Comparison of ENCODE assay signal across 33 cellular contexts in the genomic region with DNA sequence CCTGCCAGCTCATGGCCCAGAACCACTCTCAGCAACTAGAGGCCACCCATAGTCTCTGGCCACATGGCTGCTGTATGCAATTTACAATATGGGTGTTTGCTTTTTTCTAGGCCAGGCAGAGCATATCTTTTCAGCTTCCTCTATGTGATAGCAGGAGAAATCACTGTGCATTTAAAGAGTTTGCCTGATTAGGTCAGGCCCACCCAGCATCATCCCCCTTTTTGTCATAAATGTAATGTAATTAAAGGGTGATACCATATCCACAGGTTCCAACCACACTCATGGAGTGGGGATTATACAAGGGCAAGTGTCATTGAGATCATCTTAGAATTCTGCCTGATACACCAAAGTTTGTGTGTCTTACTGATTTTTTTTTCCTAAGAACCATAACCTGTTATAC.
DNase-seq lines count a peak whose midpoint lies in the region; ATAC-seq, FAIRE-seq and TF ChIP-seq lines count a peak whose summit lies in the region.
"Had no signal": no experiment of that assay in that cellular context is flagged by ENCODE, and none has a peak within 500 bp of the region (broad histone marks: within the 10 kb centered on the region; RNA-seq: fewer than 3 reads in every experiment).

No MANE protein-coding gene starts in this region.

- no peak overlapping the region for H3K4me3 Mint-ChIP-seq in CD8-positive, alpha-beta memory T cell
- H3K4me3 Mint-ChIP-seq: B cell; CD14-positive monocyte; CD4-positive, alpha-beta memory T cell; CD4-positive, alpha-beta T cell; CD4-positive, CD25-positive, alpha-beta regulatory T cell; CD8-positive, alpha-beta T cell had no signal

- no peak for DNase-seq in CD8-positive, alpha-beta memory T cell
- DNase-seq in K562 (ENCODE audit: extremely low read depth in 1 of 4, low spot score in 3 of 4) = no peak
- no peak for DNase-seq in stimulated activated CD4-positive, alpha-beta T cell treated with anti-CD3 and anti-CD28 coated beads, Interleukin-4, amount 100 ng/mL, for 4 hours
- no peak for DNase-seq in NCI-H2081 (lab: John Stamatoyannopoulos, UW)
- DNase-seq: 8988T; ACHN; AML-193; BE2C; C1 segment of cervical spinal cord; Caco-2; Calu3; CD4-positive, alpha-beta T cell; CD4-positive, CD25-positive, alpha-beta regulatory T cell; CD8-positive, alpha-beta T cell; COR-L47; DMS 273 treated with DMSO at 0.1 percent for 48 hours; DMS153; DMS53; DMS79; DMS79 treated with DMSO at 0.1 percent for 48 hours; DND-41; EL had no signal

- no peaks in the 10 kb centered on the region for H3K4me1 Mint-ChIP-seq in CD8-positive, alpha-beta memory T cell
- H3K4me1 Mint-ChIP-seq: B cell; CD14-positive monocyte; CD4-positive, alpha-beta memory T cell; CD4-positive, CD25-positive, alpha-beta regulatory T cell had no signal

- TF ChIP-seq POLR2A in K562 (conservative IDR thresholded peaks at IDR 0.05) (no peak), GM18505 (IDR thresholded peaks at IDR 0.05; ENCODE audit: borderline replicate concordance, extremely low read depth, insufficient read depth, insufficient read length) (no peak)

- ATAC-seq in K562 (no peak), GM18505 (IDR thresholded peaks at IDR 0.05; ENCODE audit: unreplicated experiment) (no peak)
- ATAC-seq: A549; CD8-positive, alpha-beta T cell had no signal

- H3K36me3 ChIP-seq in CD8-positive, alpha-beta memory T cell (ENCODE audit: insufficient read depth, low read length) = no peaks in the 10 kb centered on the region
- H3K36me3 ChIP-seq in HEK293 (ENCODE audit: control insufficient read depth in 2 of 2, insufficient read depth in 1 of 2, low read length in 2 of 2) (no peaks in the 10 kb centered on the region), K562 (ENCODE audit: control insufficient read depth, insufficient read depth, low read length) (no peaks in the 10 kb centered on the region)
- H3K36me3 ChIP-seq: BE2C; BLaER1; BLaER1 treated with 17β-estradiol and CSF1 and Interleukin-3, amounts not matched to agents 10 nM and 100 nM had no signal

- no peaks in the 10 kb centered on the region for H3K79me2 ChIP-seq in K562 (ENCODE audit: control insufficient read depth, insufficient read depth, low read length)

- no peak for TF ChIP-seq RAD21 in K562 (CRISPR knock-in tag; conservative IDR thresholded peaks at IDR 0.05 in 1 of 2, IDR thresholded peaks at IDR 0.05 in 1 of 2)

- POLR2A ChIA-PET in CD8-positive, alpha-beta memory T cell (lab: Charles Lee) = no interaction called here
- POLR2A ChIA-PET in HEK293 (lab: Yijun Ruan, JAX) (no interaction called here), K562 (lab: Yijun Ruan, JAX) (interaction anchor here (1.6 kb wide), 1 partner anchor 8 kb away, joined by 5 read pairs; no protein-coding TSS in a partner anchor)

- no peak overlapping the region for H3K4me3 ChIP-seq in CD8-positive, alpha-beta memory T cell (ENCODE audit: low read length)
- H3K4me3 ChIP-seq in HEK293 (ENCODE audit: low read depth, low read length) (no peak overlapping the region), K562 (no peak overlapping the region)
- H3K4me3 ChIP-seq: A549; BLaER1; BLaER1 treated with 17β-estradiol and CSF1 and Interleukin-3, amounts not matched to agents 10 nM and 100 nM had no signal

- no peak for FAIRE-seq in K562 (lab: Jason Lieb, UNC)
- FAIRE-seq: A549, D721Med had no signal

- in situ Hi-C loops in K562 (cut with MboI) = no loop called here

- no peak overlapping the region for H2AFZ ChIP-seq in K562 (ENCODE audit: low read depth, low read length)

- no peak for TF ChIP-seq EP300 in K562 (IDR thresholded peaks at IDR 0.05; ENCODE audit: low read length)

- H3K27ac ChIP-seq in CD8-positive, alpha-beta memory T cell (ENCODE audit: low read depth, low read length) = peak overlapping the region; percentile 7
- H3K27ac ChIP-seq in HEK293 (ENCODE audit: extremely low read depth, low read depth, low read length) (no peak overlapping the region), K562 (ENCODE audit: extremely low read depth, low read depth, low read length) (no peak overlapping the region)
- H3K27ac ChIP-seq: 22Rv1; A549; BLaER1; BLaER1 treated with 17β-estradiol and CSF1 and Interleukin-3, amounts not matched to agents 10 nM and 100 nM; C4-2B had no signal

- TF ChIP-seq CTCF in HEK293 (tag by site-specific recombination; IDR thresholded peaks at IDR 0.05) = no peak
- no peak for TF ChIP-seq CTCF in K562 (IDR thresholded peaks at IDR 0.05 in 2 of 3, conservative IDR thresholded peaks at IDR 0.05 in 1 of 3; ENCODE audit: insufficient read depth in 2 of 3, low read depth in 1 of 3, low read length in 3 of 3)

- H3K9ac ChIP-seq in K562 (ENCODE audit: insufficient read depth in 1 of 2, low read depth in 2 of 2, low read length in 2 of 2) = no peak overlapping the region
- H3K9ac ChIP-seq: BLaER1; BLaER1 treated with 17β-estradiol and CSF1 and Interleukin-3, amounts not matched to agents 10 nM and 100 nM had no signal

- peaks cover 3 to 12% of the 10 kb centered on the region in 2 donors for H3K27me3 Mint-ChIP-seq in CD8-positive, alpha-beta memory T cell
- H3K27me3 Mint-ChIP-seq: CD4-positive, CD25-positive, alpha-beta regulatory T cell had no signal

- H3K36me3 Mint-ChIP-seq in CD8-positive, alpha-beta memory T cell = no peaks in the 10 kb centered on the region
- H3K36me3 Mint-ChIP-seq: CD14-positive monocyte; CD4-positive, alpha-beta memory T cell; CD4-positive, CD25-positive, alpha-beta regulatory T cell; CD8-positive, alpha-beta T cell had no signal

- no peaks in the 10 kb centered on the region for H3K4me1 ChIP-seq in CD8-positive, alpha-beta memory T cell (ENCODE audit: insufficient read depth, low read length)
- H3K4me1 ChIP-seq in HEK293 (ENCODE audit: control insufficient read depth, insufficient read depth, low read length) = no peaks in the 10 kb centered on the region
- no peaks in the 10 kb centered on the region for H3K4me1 ChIP-seq in K562 (replicated peaks in 1 of 2; ENCODE audit: control insufficient read depth in 2 of 2, insufficient read depth in 2 of 2, low read length in 2 of 2)
- H3K4me1 ChIP-seq: A549; BE2C; BLaER1; BLaER1 treated with 17β-estradiol and CSF1 and Interleukin-3, amounts not matched to agents 10 nM and 100 nM; Caco-2 had no signal

- no TSS peak for BruUV-seq in K562 (replicated peaks; lab: Mats Ljungman, UMichigan)

- H3K9me1 ChIP-seq in K562 (ENCODE audit: control insufficient read depth, insufficient read depth, low read length) = no peaks in the 10 kb centered on the region

- H3K9me3 ChIP-seq in CD8-positive, alpha-beta memory T cell (ENCODE audit: low read length) = no peaks in the 10 kb centered on the region
- H3K9me3 ChIP-seq in HEK293 (ENCODE audit: control insufficient read depth, insufficient read depth, low read depth, low read length) = no peaks in the 10 kb centered on the region
- H3K9me3 ChIP-seq in K562 (replicated peaks; ENCODE audit: control insufficient read depth, insufficient read depth, low read depth, low read length) = no peaks in the 10 kb centered on the region
- H3K9me3 ChIP-seq: A549; BE2C; BLaER1; BLaER1 treated with 17β-estradiol and CSF1 and Interleukin-3, amounts not matched to agents 10 nM and 100 nM; Caco-2 had no signal

- H3K4me2 ChIP-seq in K562 (ENCODE audit: insufficient read depth, low read length) = no peak overlapping the region
- H3K4me2 ChIP-seq: A549; BLaER1; BLaER1 treated with 17β-estradiol and CSF1 and Interleukin-3, amounts not matched to agents 10 nM and 100 nM had no signal

- H3K9me3 Mint-ChIP-seq in CD8-positive, alpha-beta memory T cell = no peaks in the 10 kb centered on the region
- H3K9me3 Mint-ChIP-seq: CD4-positive, alpha-beta T cell; CD4-positive, CD25-positive, alpha-beta regulatory T cell; CD8-positive, alpha-beta T cell had no signal

- no peak overlapping the region for H3K27ac Mint-ChIP-seq in CD8-positive, alpha-beta memory T cell
- H3K27ac Mint-ChIP-seq: B cell; CD14-positive monocyte; CD4-positive, alpha-beta memory T cell; CD4-positive, alpha-beta T cell; CD4-positive, CD25-positive, alpha-beta regulatory T cell; CD8-positive, alpha-beta T cell had no signal

- intact Hi-C loops in K562 (cut with micrococcal nuclease) = no loop called here

- H3K27me3 ChIP-seq in CD8-positive, alpha-beta memory T cell (ENCODE audit: insufficient read depth, low read length, poor library complexity, severe bottlenecking) = no peaks in the 10 kb centered on the region
- H3K27me3 ChIP-seq in K562 (ENCODE audit: control insufficient read depth in 2 of 2, insufficient read depth in 2 of 2, low read length in 2 of 2) = no peaks in the 10 kb centered on the region
- H3K27me3 ChIP-seq: BE2C; BLaER1; BLaER1 treated with 17β-estradiol and CSF1 and Interleukin-3, amounts not matched to agents 10 nM and 100 nM had no signal

- CTCF ChIA-PET in CD8-positive, alpha-beta memory T cell (lab: Charles Lee) = no interaction called here
- CTCF ChIA-PET in HEK293 (lab: Yijun Ruan, JAX) = interaction anchor here (0.7 kb wide), 1 partner anchor 394 kb away, joined by 3 read pairs; no protein-coding TSS in a partner anchor
- CTCF ChIA-PET in K562 (lab: Yijun Ruan, JAX; ENCODE audit: low intra/inter-chr PET ratio) = interaction anchor here (0.7 kb wide), 1 partner anchor 51 kb away, joined by 3 read pairs; no protein-coding TSS in a partner anchor

- H4K20me1 ChIP-seq in K562 (replicated peaks; ENCODE audit: control insufficient read depth, insufficient read depth, low read length) = no peaks in the 10 kb centered on the region
- H4K20me1 ChIP-seq: BLaER1; BLaER1 treated with 17β-estradiol and CSF1 and Interleukin-3, amounts not matched to agents 10 nM and 100 nM had no signal

TF ChIP-seq in HEK293, 187 proteins besides CTCF, POLR2A, EP300 and RAD21:
- TF ChIP-seq SP2 (tag by site-specific recombination; IDR thresholded peaks at IDR 0.05) (no peak), ZNF19 (tag by site-specific recombination; IDR thresholded peaks at IDR 0.05; ENCODE audit: low read depth) (no peak), ZBTB8A (tag by site-specific recombination; IDR thresholded peaks at IDR 0.05) (no peak), KLF9 (tag by site-specific recombination; IDR thresholded peaks at IDR 0.05; ENCODE audit: low read depth) (no peak), ZNF10 (tag by site-specific recombination; IDR thresholded peaks at IDR 0.05) (peak; percentile 95), MZF1 (tag by site-specific recombination; IDR thresholded peaks at IDR 0.05; ENCODE audit: borderline replicate concordance) (peak; percentile 36; the same call in 1 of the 2 replicates)

TF ChIP-seq in K562, 482 proteins besides CTCF, POLR2A, EP300 and RAD21:
- TF ChIP-seq NBN (IDR thresholded peaks at IDR 0.05; ENCODE audit: low read depth) = no peak
- peak; percentile 94 for TF ChIP-seq ZNF134 (CRISPR knock-in tag; conservative IDR thresholded peaks at IDR 0.05)
